In genomic region chr13:74661851-74662250, GRCh38 we compare ENCODE assay signal across 20 cellular contexts.
DNase-seq lines count a peak whose midpoint lies in the region; ATAC-seq and TF ChIP-seq lines count a peak whose summit lies in the region.
"Had no signal": no experiment of that assay in that cellular context is flagged by ENCODE, and none has a peak within 500 bp of the region (broad histone marks: within the 10 kb centered on the region; RNA-seq: fewer than 3 reads in every experiment).

No MANE protein-coding gene starts in this region.

- H3K4me3 ChIP-seq in SK-N-SH (ENCODE audit: low read depth in 2 of 2, low read length in 1 of 2), result no peak overlapping the region
- H3K4me3 ChIP-seq: GM23338, SJCRH30 had no signal

- H3K9me2 ChIP-seq in SK-N-SH, result no peaks in the 10 kb centered on the region

- H3K9me3 ChIP-seq in SK-N-SH, result no peaks in the 10 kb centered on the region
- H3K9me3 ChIP-seq: SJCRH30 had no signal

- no peaks in the 10 kb centered on the region for H3K79me2 ChIP-seq in SK-N-SH (ENCODE audit: insufficient read depth)

- H3K27ac Mint-ChIP-seq in activated naive CD4-positive, alpha-beta T cell treated with anti-CD3 and anti-CD28 coated beads, Interleukin-2, amount 50 U/mL, for 72 hours, result no peak overlapping the region
- H3K27ac Mint-ChIP-seq: CD4-positive, alpha-beta memory T cell; GM23338 had no signal

- no peak overlapping the region for H3K4me2 ChIP-seq in SK-N-SH
- H3K4me2 ChIP-seq: GM23338 had no signal

- DNase-seq in AG08395 (ENCODE audit: low spot score), result peak; percentile 45
- peak; percentile 61 for DNase-seq in GM04503 (ENCODE audit: low read depth)
- no peak for DNase-seq in SK-N-SH
- DNase-seq in fibroblast of the conjunctiva (ENCODE audit: low read depth), result peak; percentile 26
- DNase-seq in NCI-H2196 treated with DMSO at 0.1 percent for 48 hours (lab: John Stamatoyannopoulos, UW; ENCODE audit: unreplicated experiment), result no peak
- DNase-seq in DMS79 (lab: John Stamatoyannopoulos, UW), result no peak
- no peak for DNase-seq in activated naive CD4-positive, alpha-beta T cell treated with anti-CD3 and anti-CD28 coated beads, Interleukin-2, amount 50 U/mL, for 72 hours (ENCODE audit: low spot score in 2 of 2)
- DNase-seq: CD4-positive, alpha-beta memory T cell; DMS79 treated with DMSO at 0.1 percent for 48 hours; Karpas-422; NCI-H1436; NCI-H2029 treated with DMSO at 0.1 percent for 48 hours; NCI-H2227 treated with DMSO at 0.1 percent for 48 hours; NCI-H526 treated with DMSO at 0.1 percent for 48 hours; NK-92 treated with Interleukin-12 subunit alpha and Interleukin-12 subunit beta, amount 100 ng/mL, for 24 hours; OCI-M1; SJCRH30 had no signal

- no peak for TF ChIP-seq RAD21 in SK-N-SH (IDR thresholded peaks at IDR 0.05; ENCODE audit: low read length)

- CTCF ChIA-PET in SK-N-SH (lab: Yijun Ruan, JAX), result no interaction called here

- ATAC-seq in HG02852 (IDR thresholded peaks at IDR 0.05; ENCODE audit: unreplicated experiment), result no peak
- ATAC-seq in activated naive CD4-positive, alpha-beta T cell treated with anti-CD3 and anti-CD28 coated beads, Interleukin-2, amount 50 U/mL, for 72 hours, result no peak
- ATAC-seq: GM23338 had no signal

- H4K20me1 ChIP-seq in SK-N-SH (ENCODE audit: insufficient read depth), result no peaks in the 10 kb centered on the region

- WGBS in SK-N-SH (ENCODE audit: low lambda C conversion rate), result 47% methylated on average over 2 of the region's 2 CpGs

- no peaks in the 10 kb centered on the region; a peak in 2 of 4 replicates for H3K4me1 ChIP-seq in SK-N-SH (ENCODE audit: control insufficient read depth in 1 of 2, insufficient read depth in 2 of 2, low read depth in 1 of 2, low read length in 1 of 2)
- H3K4me1 ChIP-seq: SJCRH30 had no signal

- no peaks in the 10 kb centered on the region for H3K36me3 ChIP-seq in SK-N-SH (replicated peaks in 1 of 2; ENCODE audit: control insufficient read depth in 1 of 2, insufficient read depth in 2 of 2, low read length in 1 of 2)
- H3K36me3 ChIP-seq: SJCRH30 had no signal

- H3K9me3 Mint-ChIP-seq in activated naive CD4-positive, alpha-beta T cell treated with anti-CD3 and anti-CD28 coated beads, Interleukin-2, amount 50 U/mL, for 72 hours, result peaks cover 0 to 3% of the 10 kb centered on the region in 2 donors
- H3K9me3 Mint-ChIP-seq: GM23338 had no signal

- H3K9ac ChIP-seq in SK-N-SH, result no peak overlapping the region

- H2AFZ ChIP-seq in SK-N-SH (ENCODE audit: low read depth), result no peak overlapping the region
- H2AFZ ChIP-seq: GM23338 had no signal

- POLR2A ChIA-PET in SK-N-SH (lab: Yijun Ruan, JAX), result no interaction called here

- peak in 1 of 2 experiments; percentile 47; a peak in 1 of 4 replicates for TF ChIP-seq EP300 in SK-N-SH (IDR thresholded peaks at IDR 0.05; ENCODE audit: borderline replicate concordance in 1 of 2, low read depth in 1 of 2, low read length in 1 of 2)

- TF ChIP-seq CTCF in SK-N-SH (IDR thresholded peaks at IDR 0.05), result no peak

- H3F3A ChIP-seq in SK-N-SH (replicated peaks; ENCODE audit: insufficient read depth), result no peaks in the 10 kb centered on the region

- no peaks in the 10 kb centered on the region for H3K36me3 Mint-ChIP-seq in activated naive CD4-positive, alpha-beta T cell treated with anti-CD3 and anti-CD28 coated beads, Interleukin-2, amount 50 U/mL, for 72 hours
- H3K36me3 Mint-ChIP-seq: CD4-positive, alpha-beta memory T cell had no signal

- H3K27ac ChIP-seq in SK-N-SH (ENCODE audit: low read depth in 2 of 2, low read length in 1 of 2), result peak overlapping the region in 1 of 2 experiments; percentile 64; a peak in 1 of 4 replicates
- H3K27ac ChIP-seq: RWPE1, SJCRH30 had no signal

- no peaks in the 10 kb centered on the region for H3K27me3 ChIP-seq in SK-N-SH (ENCODE audit: insufficient read depth)
- H3K27me3 ChIP-seq: SJCRH30 had no signal

TF ChIP-seq in SK-N-SH, 30 proteins besides CTCF, POLR2A, EP300 and RAD21:
- TF ChIP-seq RCOR1 (IDR thresholded peaks at IDR 0.05; ENCODE audit: low read length) (peak; percentile 15; the same call in 1 of the 2 replicates), MXI1 (IDR thresholded peaks at IDR 0.05; ENCODE audit: low read depth, low read length) (peak; percentile 25; the same call in 1 of the 2 replicates), USF1 (IDR thresholded peaks at IDR 0.05; ENCODE audit: borderline replicate concordance, low read depth) (no peak), TCF12 (IDR thresholded peaks at IDR 0.05) (peak; percentile 34), POLR2AphosphoS5 (IDR thresholded peaks at IDR 0.05; ENCODE audit: low read depth, low read length) (no peak)

Comparison
In these comparisons a context has a peak if more than half of its experiments do, and no peak if none do; other contexts are left out.
1. DNase-seq: peak in AG08395 (single experiment), GM04503 (single experiment) and fibroblast of the conjunctiva (single experiment); none in SK-N-SH (single experiment), NCI-H2196 treated with DMSO at 0.1 percent for 48 hours (single experiment), DMS79 (single experiment) and activated naive CD4-positive, alpha-beta T cell treated with anti-CD3 and anti-CD28 coated beads, Interleukin-2, amount 50 U/mL, for 72 hours (0 of 2).